In the genomic region with DNA sequence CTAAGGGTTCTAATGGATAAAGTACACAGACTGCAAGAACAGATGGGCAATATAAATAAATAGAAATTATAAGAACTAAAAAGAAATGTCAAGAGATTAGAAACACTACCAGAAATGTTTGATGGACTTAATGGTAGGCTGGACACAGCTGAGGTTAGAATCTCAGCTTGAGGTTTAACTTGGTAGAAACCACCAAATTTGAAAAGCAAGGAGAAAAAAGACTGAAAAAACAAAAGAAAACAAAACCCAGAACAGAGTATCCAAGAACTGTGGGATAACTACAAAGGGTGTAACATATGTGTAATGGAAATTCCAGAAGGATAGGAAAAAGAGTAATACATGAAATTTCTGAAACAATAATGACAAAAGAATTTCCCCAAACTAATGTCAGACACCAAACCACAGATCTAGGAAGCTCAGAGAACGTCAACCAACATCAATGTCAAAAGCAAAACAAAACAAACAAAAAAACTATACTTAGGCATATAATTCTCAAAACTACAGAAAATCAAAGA, we compare ENCODE assay signal across 13 cellular contexts. TPM values are rescaled to one million over a fixed set of nuclear protein-coding genes. Genes with fewer than 3 reads are reported as not detected.
DNase-seq lines count a peak whose midpoint lies in the region; ATAC-seq and TF ChIP-seq lines count a peak whose summit lies in the region.
"Had no signal": no experiment of that assay in that cellular context is flagged by ENCODE, and none has a peak within 500 bp of the region (broad histone marks: within the 10 kb centered on the region; RNA-seq: fewer than 3 reads in every experiment).

No MANE protein-coding gene starts in this region.

- 67% methylated on average over 1 of the region's 1 CpG for WGBS in prostate gland

- H3K36me3 Mint-ChIP-seq in activated T-helper 2 cell treated with anti-CD3 and anti-CD28 coated beads, Interferon-gamma antibody, Interleukin-2, Interleukin-4, amounts not matched to agents 10 μg/mL and 5 μg/mL and 100 μg/mL, durations not matched to agents 14 hours and 24 hours and 36 hours (ENCODE audit: low read depth): peaks cover 57% of the 10 kb centered on the region
- H3K36me3 Mint-ChIP-seq in mesothelial cell of epicardium: peaks cover 53% of the 10 kb centered on the region

- peaks cover 47% of the 10 kb centered on the region for H3K9me3 Mint-ChIP-seq in activated T-helper 2 cell treated with anti-CD3 and anti-CD28 coated beads, Interferon-gamma antibody, Interleukin-2, Interleukin-4, amounts not matched to agents 10 μg/mL and 5 μg/mL and 100 μg/mL, durations not matched to agents 14 hours and 24 hours and 36 hours
- peaks cover 58% of the 10 kb centered on the region for H3K9me3 Mint-ChIP-seq in mesothelial cell of epicardium

- peaks cover 39% of the 10 kb centered on the region for H3K36me3 ChIP-seq in BLaER1
- H3K36me3 ChIP-seq in prostate gland: no peaks in the 10 kb centered on the region

- no peaks in the 10 kb centered on the region for H3K27me3 ChIP-seq in BLaER1
- no peaks in the 10 kb centered on the region for H3K27me3 ChIP-seq in prostate gland (replicated peaks; ENCODE audit: insufficient read depth)

- peaks cover 28% of the 10 kb centered on the region for H3K4me1 ChIP-seq in BLaER1
- no peaks in the 10 kb centered on the region for H3K4me1 ChIP-seq in prostate gland (replicated peaks)

- H3K4me2 ChIP-seq in BLaER1: peak overlapping the region; percentile 67

- H3K27ac Mint-ChIP-seq in activated T-helper 2 cell treated with anti-CD3 and anti-CD28 coated beads, Interferon-gamma antibody, Interleukin-2, Interleukin-4, amounts not matched to agents 10 μg/mL and 5 μg/mL and 100 μg/mL, durations not matched to agents 14 hours and 24 hours and 36 hours: peak overlapping the region; percentile 25
- peak overlapping the region; percentile 33 for H3K27ac Mint-ChIP-seq in mesothelial cell of epicardium

- no peak for TF ChIP-seq CTCF in mesothelial cell of epicardium (IDR thresholded peaks at IDR 0.05; ENCODE audit: unreplicated experiment)
- no peak for TF ChIP-seq CTCF in prostate gland (IDR thresholded peaks at IDR 0.05)

- DNase-seq in EL (peak; percentile 36), mesothelial cell of epicardium (ENCODE audit: low spot score in 2 of 2, unreplicated experiment in 2 of 2) (no peak), activated gamma-delta T cell treated with Interleukin-2 at 50 U/mL for 16 hours (no peak), prostate gland (ENCODE audit: low spot score) (no peak)
- no peak for DNase-seq in activated T-helper 2 cell treated with anti-CD3 and anti-CD28 coated beads, Interferon-gamma antibody, Interleukin-2, Interleukin-4, amounts not matched to agents 10 μg/mL and 5 μg/mL and 100 μg/mL, durations not matched to agents 14 hours and 24 hours and 36 hours (ENCODE audit: low spot score)
- DNase-seq in stimulated activated CD4-positive, alpha-beta T cell treated with anti-CD3 and anti-CD28 coated beads, Interleukin-15, amount 100 ng/mL, for 24 hours: no peak
- DNase-seq: activated CD8-positive, alpha-beta memory T cell treated with anti-CD3 and anti-CD28 coated beads for 24 hours; anterior cingulate cortex; NCI-H1092 treated with DMSO at 0.1 percent for 48 hours; NCI-H345 had no signal

- no peak overlapping the region for H3K9ac ChIP-seq in BLaER1

- ATAC-seq in HG03108 (IDR thresholded peaks at IDR 0.05; ENCODE audit: unreplicated experiment): no peak

- TF ChIP-seq POLR2A in prostate gland (IDR thresholded peaks at IDR 0.05): no peak

- H3K27ac ChIP-seq in BLaER1 (no peak overlapping the region), prostate gland (no peak overlapping the region)
- H3K27ac ChIP-seq: C4-2B had no signal

- peaks cover 41% of the 10 kb centered on the region for H4K20me1 ChIP-seq in BLaER1

- peaks cover 66% of the 10 kb centered on the region for H3K4me1 Mint-ChIP-seq in activated T-helper 2 cell treated with anti-CD3 and anti-CD28 coated beads, Interferon-gamma antibody, Interleukin-2, Interleukin-4, amounts not matched to agents 10 μg/mL and 5 μg/mL and 100 μg/mL, durations not matched to agents 14 hours and 24 hours and 36 hours (ENCODE audit: low read depth)
- H3K4me1 Mint-ChIP-seq in mesothelial cell of epicardium: peaks cover 12% of the 10 kb centered on the region

- H3K9me3 ChIP-seq in BLaER1 (peaks cover 56% of the 10 kb centered on the region), prostate gland (no peaks in the 10 kb centered on the region)

- H3K4me3 Mint-ChIP-seq in activated T-helper 2 cell treated with anti-CD3 and anti-CD28 coated beads, Interferon-gamma antibody, Interleukin-2, Interleukin-4, amounts not matched to agents 10 μg/mL and 5 μg/mL and 100 μg/mL, durations not matched to agents 14 hours and 24 hours and 36 hours (ENCODE audit: low read depth): peak overlapping the region; percentile 40
- no peak overlapping the region for H3K4me3 Mint-ChIP-seq in mesothelial cell of epicardium

- no peak overlapping the region for H3K4me3 ChIP-seq in BLaER1
- no peak overlapping the region for H3K4me3 ChIP-seq in prostate gland

- H3K27me3 Mint-ChIP-seq in activated T-helper 2 cell treated with anti-CD3 and anti-CD28 coated beads, Interferon-gamma antibody, Interleukin-2, Interleukin-4, amounts not matched to agents 10 μg/mL and 5 μg/mL and 100 μg/mL, durations not matched to agents 14 hours and 24 hours and 36 hours (ENCODE audit: low read depth): no peaks in the 10 kb centered on the region
- no peaks in the 10 kb centered on the region for H3K27me3 Mint-ChIP-seq in mesothelial cell of epicardium (ENCODE audit: low read depth)

- intact Hi-C loops in activated T-helper 2 cell treated with anti-CD3 and anti-CD28 coated beads, Interferon-gamma antibody, Interleukin-2, Interleukin-4, amounts not matched to agents 10 μg/mL and 5 μg/mL and 100 μg/mL, durations not matched to agents 14 hours and 24 hours and 36 hours (cut with micrococcal nuclease): no loop called here
- intact Hi-C loops in prostate gland (cut with DNase I): no loop called here

RNA-seq across cellular contexts. Expression of gene RFX7, which starts 35.0 kb away (rescaled TPM):
- 36.6 and 37.7 TPM in 2 replicates for total RNA-seq in activated T-helper 2 cell treated with anti-CD3 and anti-CD28 coated beads, Interferon-gamma antibody, Interleukin-2, Interleukin-4, amounts not matched to agents 10 μg/mL and 5 μg/mL and 100 μg/mL, durations not matched to agents 14 hours and 24 hours and 36 hours
- total RNA-seq in mesothelial cell of epicardium (48.9 to 53.8 TPM (median 51.2 TPM) in 3 replicates), prostate gland (10 to 100 TPM in 1 of 2 donors, 1 to 10 TPM in 1; 9.3 to 15.1 TPM)
